Comparison of ENCODE assay signal across 21 cellular contexts in genomic region chr3:94482686-94483085, GRCh38.
"Had no signal": no experiment of that assay in that cellular context is flagged by ENCODE, and none has a peak within 500 bp of the region (broad histone marks: within the 10 kb centered on the region; RNA-seq: fewer than 3 reads in every experiment).

No MANE protein-coding gene starts in this region.

- H3K27me3 Mint-ChIP-seq: naive thymus-derived CD4-positive, alpha-beta T cell had no signal

- H3K4me1 ChIP-seq: foreskin keratinocyte, gastroesophageal sphincter, heart left ventricle, left lung, lower lobe of right lung had no signal

- H3K27ac ChIP-seq: coronary artery, dorsolateral prefrontal cortex, esophagus muscularis mucosa, foreskin keratinocyte, gastroesophageal sphincter, heart left ventricle, hepatocyte, left lung, lower lobe of right lung had no signal

- H3K27me3 ChIP-seq: dorsolateral prefrontal cortex, esophagus muscularis mucosa, foreskin keratinocyte, gastroesophageal sphincter, heart left ventricle, hepatocyte, left lung had no signal

- H3K36me3 ChIP-seq: esophagus muscularis mucosa, gastroesophageal sphincter, heart left ventricle, left lung, lower lobe of right lung had no signal

- H3K36me3 Mint-ChIP-seq: immature natural killer cell; mesothelial cell of epicardium; naive thymus-derived CD4-positive, alpha-beta T cell had no signal

- ATAC-seq: foreskin keratinocyte; gastroesophageal sphincter; heart left ventricle; left lung; left ventricle myocardium superior; lower lobe of right lung; naive thymus-derived CD4-positive, alpha-beta T cell had no signal

- H3K4me2 ChIP-seq: hepatocyte had no signal

- H3K9me3 ChIP-seq: esophagus muscularis mucosa, gastroesophageal sphincter, lower lobe of right lung had no signal

- H3K79me2 ChIP-seq: hepatocyte had no signal

- H3K4me3 Mint-ChIP-seq: immature natural killer cell; mesothelial cell of epicardium; naive thymus-derived CD4-positive, alpha-beta T cell had no signal

- H3K27ac Mint-ChIP-seq: immature natural killer cell; mesothelial cell of epicardium; naive thymus-derived CD4-positive, alpha-beta T cell had no signal

- DNase-seq: dermis blood vessel endothelial cell; dorsolateral prefrontal cortex; effector CD4-positive, alpha-beta T cell; effector memory CD4-positive, alpha-beta T cell; foreskin keratinocyte; heart left ventricle; hypothalamus; immature natural killer cell; islet precursor cell; kidney; kidney glomerular epithelial cell; left lung; left ventricle myocardium superior; lower lobe of right lung; mesenchymal stem cell; naive thymus-derived CD4-positive, alpha-beta T cell had no signal

- H3K4me1 Mint-ChIP-seq: immature natural killer cell; naive thymus-derived CD4-positive, alpha-beta T cell had no signal

- H3K4me3 ChIP-seq: coronary artery, dorsolateral prefrontal cortex, esophagus muscularis mucosa, gastroesophageal sphincter, heart left ventricle, hepatocyte, left lung, lower lobe of right lung had no signal

- H2AFZ ChIP-seq: hepatocyte had no signal
